In genomic region chr6:134097114-134097707, GRCh38 we compare ENCODE assay signal across 9 cellular contexts. TPM values are rescaled to one million over a fixed set of nuclear protein-coding genes. Genes with fewer than 3 reads are reported as not detected.
A peak's percentile ranks its signal among the peaks of the same experiment; 100 is the strongest.
DNase-seq lines count a peak whose midpoint lies in the region; ATAC-seq, FAIRE-seq and TF ChIP-seq lines count a peak whose summit lies in the region.
"Had no signal": no experiment of that assay in that cellular context is flagged by ENCODE, and none has a peak within 500 bp of the region (broad histone marks: within the 10 kb centered on the region; RNA-seq: fewer than 3 reads in every experiment).

No MANE protein-coding gene starts in this region.

- H3K4me1 ChIP-seq in lung (ENCODE audit: control insufficient read depth in 2 of 2, insufficient read depth in 2 of 2, low read length in 2 of 2): no peaks in the 10 kb centered on the region

- no peaks in the 10 kb centered on the region for H3K9me3 ChIP-seq in lung (ENCODE audit: control insufficient read depth in 2 of 2, insufficient read depth in 1 of 2, low read length in 1 of 2)

- H3K27ac ChIP-seq in lung (ENCODE audit: low read depth in 1 of 2, low read length in 1 of 2): no peak overlapping the region

- ATAC-seq in lung (ENCODE audit: insufficient read depth, low FRiP score): peak; percentile 47
- ATAC-seq in GM19467 (IDR thresholded peaks at IDR 0.05; ENCODE audit: unreplicated experiment): no peak

- peak; percentile 64 for TF ChIP-seq CTCF in lung (IDR thresholded peaks at IDR 0.05; ENCODE audit: control extremely low read depth, extremely low read depth)

- WGBS in lung, 2 donors: 43 to 48% methylated on average over 4 of the region's 4 CpGs

- H3K36me3 ChIP-seq in lung (ENCODE audit: control insufficient read depth in 2 of 2, insufficient read depth in 2 of 2, low read length in 2 of 2): no peaks in the 10 kb centered on the region

- no peaks in the 10 kb centered on the region for H3K27me3 ChIP-seq in lung (ENCODE audit: control insufficient read depth, insufficient read depth)

- FAIRE-seq in H54 (lab: Jason Lieb, UNC): peak; percentile 48

- peak; percentile 53 for DNase-seq in COLO829 (ENCODE audit: low spot score)
- DNase-seq in H54 (ENCODE audit: insufficient read length, low spot score): peak; percentile 20
- DNase-seq in NCI-H2196 treated with DMSO at 0.1 percent for 48 hours (lab: John Stamatoyannopoulos, UW; ENCODE audit: unreplicated experiment): peak; percentile 62
- DNase-seq in activated CD4-positive, alpha-beta T cell treated with anti-CD3 and anti-CD28 coated beads for 48 hours: peak; percentile 72
- DNase-seq in dermis blood vessel endothelial cell: peak; percentile 83
- peak; percentile 68 for DNase-seq in lung (ENCODE audit: low spot score)
- peak; percentile 28 to 35 for DNase-seq in stimulated activated CD8-positive, alpha-beta memory T cell treated with anti-CD3 and anti-CD28 coated beads, Interleukin-4, amount 100 ng/mL, for 1 hour (ENCODE audit: low read depth in 2 of 2, low spot score in 1 of 2)

- H3K4me3 ChIP-seq in lung: no peak overlapping the region

- TF ChIP-seq POLR2A in H54 (IDR thresholded peaks at IDR 0.05; ENCODE audit: low read depth, low read length): no peak

RNA-seq across cellular contexts. Expression of gene SLC2A12, which starts 44.8 kb away (rescaled TPM):
- total RNA-seq in dermis blood vessel endothelial cell (34.9 and 43.1 TPM in 2 replicates), lung (1 to 10 TPM; 1.5 to 6.8 TPM)
- 1 to 10 TPM in 1 of 2 donors, under 1 TPM in 1; 0.48 to 1.2 TPM for polyA plus RNA-seq in lung
- total RNA-seq: T-helper 1 cell treated with Interleukin-12 subunit alpha and Interleukin-12 subunit beta and Interleukin-4 antibody, amounts not matched to agents 30 ng/mL and 1 ng/mL, for 36 hours had no signal

Comparison
In these comparisons a context has a peak if more than half of its experiments do, and no peak if none do; other contexts are left out.
1. DNase-seq: peak in every context shown above with its lines; median percentile 83 in dermis blood vessel endothelial cell; 72 in activated CD4-positive, alpha-beta T cell treated with anti-CD3 and anti-CD28 coated beads for 48 hours; 68 in lung; 62 in NCI-H2196 treated with DMSO at 0.1 percent for 48 hours; 53 in COLO829; 32 in stimulated activated CD8-positive, alpha-beta memory T cell treated with anti-CD3 and anti-CD28 coated beads, Interleukin-4, amount 100 ng/mL, for 1 hour; 20 in H54.